ENCODE assay signal across 1 cellular context in the genomic region with DNA sequence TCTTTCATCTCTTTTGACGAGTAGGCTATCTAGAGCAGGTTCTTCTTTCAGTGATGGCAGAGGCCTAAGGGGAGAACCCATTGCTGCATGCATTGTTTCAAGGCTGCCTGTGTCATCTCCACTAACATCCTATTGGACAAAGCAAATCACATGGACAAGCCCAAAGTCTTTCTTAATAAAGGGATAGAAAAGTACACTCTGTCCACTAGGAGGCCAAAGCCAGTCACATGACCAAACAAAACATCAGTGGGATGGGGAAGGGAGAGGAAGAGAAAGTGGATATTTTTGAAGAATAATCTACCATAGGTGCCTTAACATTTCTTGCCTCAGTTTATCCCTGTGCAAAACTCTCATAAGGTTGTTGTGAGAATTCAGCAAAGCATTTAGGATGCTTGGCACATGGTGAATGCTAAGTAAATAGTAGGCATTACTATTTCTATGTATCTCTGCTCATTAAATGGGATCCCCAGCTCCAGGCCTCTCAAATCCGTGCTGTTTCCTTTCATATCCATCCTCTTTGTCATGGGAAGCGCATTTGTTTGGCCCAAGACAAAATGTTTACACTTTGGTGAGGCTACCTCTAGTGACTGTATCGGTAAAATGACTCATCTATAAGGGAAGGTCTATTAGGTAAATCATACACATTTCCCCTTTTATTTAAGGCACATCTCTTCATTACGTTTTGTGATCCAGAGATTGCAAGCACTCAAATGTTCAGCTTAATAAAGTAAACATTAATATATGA.
TF ChIP-seq lines count a peak whose summit lies in the region.

No MANE protein-coding gene starts in this region.

TF ChIP-seq in HepG2, 621 proteins besides CTCF, POLR2A, EP300 and RAD21 (continued from another document):
- TF ChIP-seq, protein P1, sequence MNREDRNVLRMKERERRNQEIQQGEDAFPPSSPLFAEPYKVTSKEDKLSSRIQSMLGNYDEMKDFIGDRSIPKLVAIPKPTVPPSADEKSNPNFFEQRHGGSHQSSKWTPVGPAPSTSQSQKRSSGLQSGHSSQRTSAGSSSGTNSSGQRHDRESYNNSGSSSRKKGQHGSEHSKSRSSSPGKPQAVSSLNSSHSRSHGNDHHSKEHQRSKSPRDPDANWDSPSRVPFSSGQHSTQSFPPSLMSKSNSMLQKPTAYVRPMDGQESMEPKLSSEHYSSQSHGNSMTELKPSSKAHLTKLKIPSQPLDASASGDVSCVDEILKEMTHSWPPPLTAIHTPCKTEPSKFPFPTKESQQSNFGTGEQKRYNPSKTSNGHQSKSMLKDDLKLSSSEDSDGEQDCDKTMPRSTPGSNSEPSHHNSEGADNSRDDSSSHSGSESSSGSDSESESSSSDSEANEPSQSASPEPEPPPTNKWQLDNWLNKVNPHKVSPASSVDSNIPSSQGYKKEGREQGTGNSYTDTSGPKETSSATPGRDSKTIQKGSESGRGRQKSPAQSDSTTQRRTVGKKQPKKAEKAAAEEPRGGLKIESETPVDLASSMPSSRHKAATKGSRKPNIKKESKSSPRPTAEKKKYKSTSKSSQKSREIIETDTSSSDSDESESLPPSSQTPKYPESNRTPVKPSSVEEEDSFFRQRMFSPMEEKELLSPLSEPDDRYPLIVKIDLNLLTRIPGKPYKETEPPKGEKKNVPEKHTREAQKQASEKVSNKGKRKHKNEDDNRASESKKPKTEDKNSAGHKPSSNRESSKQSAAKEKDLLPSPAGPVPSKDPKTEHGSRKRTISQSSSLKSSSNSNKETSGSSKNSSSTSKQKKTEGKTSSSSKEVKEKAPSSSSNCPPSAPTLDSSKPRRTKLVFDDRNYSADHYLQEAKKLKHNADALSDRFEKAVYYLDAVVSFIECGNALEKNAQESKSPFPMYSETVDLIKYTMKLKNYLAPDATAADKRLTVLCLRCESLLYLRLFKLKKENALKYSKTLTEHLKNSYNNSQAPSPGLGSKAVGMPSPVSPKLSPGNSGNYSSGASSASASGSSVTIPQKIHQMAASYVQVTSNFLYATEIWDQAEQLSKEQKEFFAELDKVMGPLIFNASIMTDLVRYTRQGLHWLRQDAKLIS (CRISPR knock-in tag; IDR thresholded peaks at IDR 0.05), result no peak
- TF ChIP-seq, protein P2, sequence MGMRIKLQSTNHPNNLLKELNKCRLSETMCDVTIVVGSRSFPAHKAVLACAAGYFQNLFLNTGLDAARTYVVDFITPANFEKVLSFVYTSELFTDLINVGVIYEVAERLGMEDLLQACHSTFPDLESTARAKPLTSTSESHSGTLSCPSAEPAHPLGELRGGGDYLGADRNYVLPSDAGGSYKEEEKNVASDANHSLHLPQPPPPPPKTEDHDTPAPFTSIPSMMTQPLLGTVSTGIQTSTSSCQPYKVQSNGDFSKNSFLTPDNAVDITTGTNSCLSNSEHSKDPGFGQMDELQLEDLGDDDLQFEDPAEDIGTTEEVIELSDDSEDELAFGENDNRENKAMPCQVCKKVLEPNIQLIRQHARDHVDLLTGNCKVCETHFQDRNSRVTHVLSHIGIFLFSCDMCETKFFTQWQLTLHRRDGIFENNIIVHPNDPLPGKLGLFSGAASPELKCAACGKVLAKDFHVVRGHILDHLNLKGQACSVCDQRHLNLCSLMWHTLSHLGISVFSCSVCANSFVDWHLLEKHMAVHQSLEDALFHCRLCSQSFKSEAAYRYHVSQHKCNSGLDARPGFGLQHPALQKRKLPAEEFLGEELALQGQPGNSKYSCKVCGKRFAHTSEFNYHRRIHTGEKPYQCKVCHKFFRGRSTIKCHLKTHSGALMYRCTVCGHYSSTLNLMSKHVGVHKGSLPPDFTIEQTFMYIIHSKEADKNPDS (CRISPR knock-in tag; IDR thresholded peaks at IDR 0.05), result no peak
- TF ChIP-seq NFYC (CRISPR knock-in tag; IDR thresholded peaks at IDR 0.05), result peak; percentile 74
- no peak for TF ChIP-seq CREM (IDR thresholded peaks at IDR 0.05)
- TF ChIP-seq CREM (CRISPR knock-in tag; IDR thresholded peaks at IDR 0.05), result no peak
- TF ChIP-seq NFYB (CRISPR knock-in tag; IDR thresholded peaks at IDR 0.05), result peak; percentile 78
- TF ChIP-seq, protein P3, sequence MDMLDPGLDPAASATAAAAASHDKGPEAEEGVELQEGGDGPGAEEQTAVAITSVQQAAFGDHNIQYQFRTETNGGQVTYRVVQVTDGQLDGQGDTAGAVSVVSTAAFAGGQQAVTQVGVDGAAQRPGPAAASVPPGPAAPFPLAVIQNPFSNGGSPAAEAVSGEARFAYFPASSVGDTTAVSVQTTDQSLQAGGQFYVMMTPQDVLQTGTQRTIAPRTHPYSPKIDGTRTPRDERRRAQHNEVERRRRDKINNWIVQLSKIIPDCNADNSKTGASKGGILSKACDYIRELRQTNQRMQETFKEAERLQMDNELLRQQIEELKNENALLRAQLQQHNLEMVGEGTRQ (IDR thresholded peaks at IDR 0.05; ENCODE audit: low read depth, low read length), result peak; percentile 80
- TF ChIP-seq, protein P3 (CRISPR knock-in tag; IDR thresholded peaks at IDR 0.05; ENCODE audit: borderline replicate concordance), result peak; percentile 68; the same call in 1 of the 2 replicates
- no peak for TF ChIP-seq GTF3A (CRISPR knock-in tag; conservative IDR thresholded peaks at IDR 0.05)
- TF ChIP-seq, protein P4, sequence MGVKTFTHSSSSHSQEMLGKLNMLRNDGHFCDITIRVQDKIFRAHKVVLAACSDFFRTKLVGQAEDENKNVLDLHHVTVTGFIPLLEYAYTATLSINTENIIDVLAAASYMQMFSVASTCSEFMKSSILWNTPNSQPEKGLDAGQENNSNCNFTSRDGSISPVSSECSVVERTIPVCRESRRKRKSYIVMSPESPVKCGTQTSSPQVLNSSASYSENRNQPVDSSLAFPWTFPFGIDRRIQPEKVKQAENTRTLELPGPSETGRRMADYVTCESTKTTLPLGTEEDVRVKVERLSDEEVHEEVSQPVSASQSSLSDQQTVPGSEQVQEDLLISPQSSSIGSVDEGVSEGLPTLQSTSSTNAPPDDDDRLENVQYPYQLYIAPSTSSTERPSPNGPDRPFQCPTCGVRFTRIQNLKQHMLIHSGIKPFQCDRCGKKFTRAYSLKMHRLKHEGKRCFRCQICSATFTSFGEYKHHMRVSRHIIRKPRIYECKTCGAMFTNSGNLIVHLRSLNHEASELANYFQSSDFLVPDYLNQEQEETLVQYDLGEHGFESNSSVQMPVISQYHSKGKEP (CRISPR knock-in tag; IDR thresholded peaks at IDR 0.05), result no peak
- TF ChIP-seq SNAPC2 (CRISPR knock-in tag; IDR thresholded peaks at IDR 0.05), result no peak
- no peak for TF ChIP-seq ZNF446 (CRISPR knock-in tag; IDR thresholded peaks at IDR 0.05)
- no peak for TF ChIP-seq MAFF (IDR thresholded peaks at IDR 0.05; ENCODE audit: low read depth, low read length)
- TF ChIP-seq RAD51 (IDR thresholded peaks at IDR 0.05; ENCODE audit: borderline replicate concordance), result peak; percentile 31; the same call in 1 of the 2 replicates
- TF ChIP-seq, protein P5, sequence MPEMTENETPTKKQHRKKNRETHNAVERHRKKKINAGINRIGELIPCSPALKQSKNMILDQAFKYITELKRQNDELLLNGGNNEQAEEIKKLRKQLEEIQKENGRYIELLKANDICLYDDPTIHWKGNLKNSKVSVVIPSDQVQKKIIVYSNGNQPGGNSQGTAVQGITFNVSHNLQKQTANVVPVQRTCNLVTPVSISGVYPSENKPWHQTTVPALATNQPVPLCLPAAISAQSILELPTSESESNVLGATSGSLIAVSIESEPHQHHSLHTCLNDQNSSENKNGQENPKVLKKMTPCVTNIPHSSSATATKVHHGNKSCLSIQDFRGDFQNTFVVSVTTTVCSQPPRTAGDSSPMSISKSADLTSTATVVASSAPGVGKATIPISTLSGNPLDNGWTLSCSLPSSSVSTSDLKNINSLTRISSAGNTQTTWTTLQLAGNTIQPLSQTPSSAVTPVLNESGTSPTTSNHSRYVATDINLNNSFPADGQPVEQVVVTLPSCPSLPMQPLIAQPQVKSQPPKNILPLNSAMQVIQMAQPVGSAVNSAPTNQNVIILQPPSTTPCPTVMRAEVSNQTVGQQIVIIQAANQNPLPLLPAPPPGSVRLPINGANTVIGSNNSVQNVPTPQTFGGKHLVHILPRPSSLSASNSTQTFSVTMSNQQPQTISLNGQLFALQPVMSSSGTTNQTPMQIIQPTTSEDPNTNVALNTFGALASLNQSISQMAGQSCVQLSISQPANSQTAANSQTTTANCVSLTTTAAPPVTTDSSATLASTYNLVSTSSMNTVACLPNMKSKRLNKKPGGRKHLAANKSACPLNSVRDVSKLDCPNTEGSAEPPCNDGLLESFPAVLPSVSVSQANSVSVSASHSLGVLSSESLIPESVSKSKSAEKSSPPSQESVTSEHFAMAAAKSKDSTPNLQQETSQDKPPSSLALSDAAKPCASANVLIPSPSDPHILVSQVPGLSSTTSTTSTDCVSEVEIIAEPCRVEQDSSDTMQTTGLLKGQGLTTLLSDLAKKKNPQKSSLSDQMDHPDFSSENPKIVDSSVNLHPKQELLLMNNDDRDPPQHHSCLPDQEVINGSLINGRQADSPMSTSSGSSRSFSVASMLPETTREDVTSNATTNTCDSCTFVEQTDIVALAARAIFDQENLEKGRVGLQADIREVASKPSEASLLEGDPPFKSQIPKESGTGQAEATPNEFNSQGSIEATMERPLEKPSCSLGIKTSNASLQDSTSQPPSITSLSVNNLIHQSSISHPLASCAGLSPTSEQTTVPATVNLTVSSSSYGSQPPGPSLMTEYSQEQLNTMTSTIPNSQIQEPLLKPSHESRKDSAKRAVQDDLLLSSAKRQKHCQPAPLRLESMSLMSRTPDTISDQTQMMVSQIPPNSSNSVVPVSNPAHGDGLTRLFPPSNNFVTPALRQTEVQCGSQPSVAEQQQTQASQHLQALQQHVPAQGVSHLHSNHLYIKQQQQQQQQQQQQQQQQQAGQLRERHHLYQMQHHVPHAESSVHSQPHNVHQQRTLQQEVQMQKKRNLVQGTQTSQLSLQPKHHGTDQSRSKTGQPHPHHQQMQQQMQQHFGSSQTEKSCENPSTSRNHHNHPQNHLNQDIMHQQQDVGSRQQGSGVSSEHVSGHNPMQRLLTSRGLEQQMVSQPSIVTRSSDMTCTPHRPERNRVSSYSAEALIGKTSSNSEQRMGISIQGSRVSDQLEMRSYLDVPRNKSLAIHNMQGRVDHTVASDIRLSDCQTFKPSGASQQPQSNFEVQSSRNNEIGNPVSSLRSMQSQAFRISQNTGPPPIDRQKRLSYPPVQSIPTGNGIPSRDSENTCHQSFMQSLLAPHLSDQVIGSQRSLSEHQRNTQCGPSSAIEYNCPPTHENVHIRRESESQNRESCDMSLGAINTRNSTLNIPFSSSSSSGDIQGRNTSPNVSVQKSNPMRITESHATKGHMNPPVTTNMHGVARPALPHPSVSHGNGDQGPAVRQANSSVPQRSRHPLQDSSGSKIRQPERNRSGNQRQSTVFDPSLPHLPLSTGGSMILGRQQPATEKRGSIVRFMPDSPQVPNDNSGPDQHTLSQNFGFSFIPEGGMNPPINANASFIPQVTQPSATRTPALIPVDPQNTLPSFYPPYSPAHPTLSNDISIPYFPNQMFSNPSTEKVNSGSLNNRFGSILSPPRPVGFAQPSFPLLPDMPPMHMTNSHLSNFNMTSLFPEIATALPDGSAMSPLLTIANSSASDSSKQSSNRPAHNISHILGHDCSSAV (CRISPR knock-in tag; IDR thresholded peaks at IDR 0.05; ENCODE audit: borderline replicate concordance), result no peak
- TF ChIP-seq ZNF12 (CRISPR knock-in tag; IDR thresholded peaks at IDR 0.05), result no peak
